In genomic region chr7:2120251-2120660, GRCh38 we compare ENCODE assay signal across 11 cellular contexts.
DNase-seq lines count a peak whose midpoint lies in the region; ATAC-seq and TF ChIP-seq lines count a peak whose summit lies in the region.
"Had no signal": no experiment of that assay in that cellular context is flagged by ENCODE, and none has a peak within 500 bp of the region (broad histone marks: within the 10 kb centered on the region; RNA-seq: fewer than 3 reads in every experiment).

No MANE protein-coding gene starts in this region.

- H3K27ac ChIP-seq in right cardiac atrium (ENCODE audit: low read length) (no peak overlapping the region), stomach (no peak overlapping the region)

- TF ChIP-seq POLR2A in erythroblast (IDR thresholded peaks at IDR 0.05; ENCODE audit: low read length), result no peak
- TF ChIP-seq POLR2A in stomach (IDR thresholded peaks at IDR 0.05), result no peak

- no peak for TF ChIP-seq EP300 in stomach (IDR thresholded peaks at IDR 0.05)

- H3K4me3 ChIP-seq in right cardiac atrium (ENCODE audit: low read length) (no peak overlapping the region), stomach (no peak overlapping the region)
- H3K4me3 ChIP-seq: left lung had no signal

- TF ChIP-seq CTCF in stomach (IDR thresholded peaks at IDR 0.05), result no peak

- ATAC-seq in right cardiac atrium (peak; percentile 30 to 52), Right ventricle myocardium inferior (no peak), HG02981 (IDR thresholded peaks at IDR 0.05; ENCODE audit: unreplicated experiment) (no peak)
- ATAC-seq: left lung had no signal

- intact Hi-C loops in right cardiac atrium (cut with DNase I), result no loop called here
- intact Hi-C loops in Right ventricle myocardium inferior (cut with DNase I), result no loop called here
- intact Hi-C loops in stomach (cut with DNase I; ENCODE audit: low total_unique reads), result no loop called here

- DNase-seq in right cardiac atrium (peak in 2 of 3 donors; percentile 33 to 77), Right ventricle myocardium inferior (ENCODE audit: missing footprints) (no peak), erythroblast (lab: John Stamatoyannopoulos, UW) (peak; percentile 57 to 59), stomach (peak; percentile 39), NCI-H1436 (lab: John Stamatoyannopoulos, UW) (no peak), germinal center (ENCODE audit: low spot score) (no peak)
- peak; percentile 57 for DNase-seq in activated CD8-positive, alpha-beta memory T cell treated with anti-CD3 and anti-CD28 coated beads, Interleukin-2, amount 50 U/mL, for 4 hours
- DNase-seq: HFFc6, left lung, NCI-H1105 had no signal

- H3K27me3 ChIP-seq in right cardiac atrium (ENCODE audit: control insufficient read depth, insufficient read depth) (no peaks in the 10 kb centered on the region), stomach (no peaks in the 10 kb centered on the region)
- H3K27me3 ChIP-seq: left lung had no signal

- H3K36me3 ChIP-seq in stomach, result peaks cover 0 to 30% (median 14%) of the 10 kb centered on the region in 4 donors

- 48% methylated on average over 12 of the region's 12 CpGs for WGBS in right cardiac atrium
- 21 to 73% (median 45%) methylated on average over 10 to 12 of the region's 12 CpGs for WGBS in stomach, 5 donors

- H3K9me3 ChIP-seq in right cardiac atrium (ENCODE audit: control insufficient read depth, low read length) (no peaks in the 10 kb centered on the region), stomach (no peaks in the 10 kb centered on the region)
- H3K9me3 ChIP-seq: left lung had no signal

- H3K4me1 ChIP-seq in right cardiac atrium (ENCODE audit: control insufficient read depth, insufficient read depth, low read length) (peaks cover 21% of the 10 kb centered on the region), stomach (peaks cover 20 to 44% (median 29%) of the 10 kb centered on the region in 4 donors)

Comparison
In these comparisons a context has a peak if more than half of its experiments do, and no peak if none do; other contexts are left out.
1. ATAC-seq: peak in right cardiac atrium (2 of 2); none in Right ventricle myocardium inferior (single experiment) and HG02981 (single experiment).
2. DNase-seq: peak in right cardiac atrium (2 of 3), activated CD8-positive, alpha-beta memory T cell treated with anti-CD3 and anti-CD28 coated beads, Interleukin-2, amount 50 U/mL, for 4 hours (single experiment), erythroblast (2 of 2) and stomach (single experiment); none in Right ventricle myocardium inferior (single experiment), NCI-H1436 (single experiment) and germinal center (single experiment).